ENCODE assay signal across 9 cellular contexts in genomic region chr18:58046087-58046793, GRCh38. TPM values are rescaled to one million over a fixed set of nuclear protein-coding genes. Genes with fewer than 3 reads are reported as not detected.
DNase-seq lines count a peak whose midpoint lies in the region; ATAC-seq and TF ChIP-seq lines count a peak whose summit lies in the region.
"Had no signal": no experiment of that assay in that cellular context is flagged by ENCODE, and none has a peak within 500 bp of the region (broad histone marks: within the 10 kb centered on the region; RNA-seq: fewer than 3 reads in every experiment).

No MANE protein-coding gene starts in this region.

- H3K27me3 Mint-ChIP-seq in CD8-positive, alpha-beta memory T cell, result peaks cover 9 to 34% of the 10 kb centered on the region in 2 donors
- no peaks in the 10 kb centered on the region for H3K27me3 Mint-ChIP-seq in naive B cell

- peaks cover 0 to 2% (median 1%) of the 10 kb centered on the region in 3 donors for H3K36me3 Mint-ChIP-seq in CD8-positive, alpha-beta memory T cell
- H3K36me3 Mint-ChIP-seq in naive B cell, result no peaks in the 10 kb centered on the region

- no peaks in the 10 kb centered on the region for H3K9me3 ChIP-seq in CD8-positive, alpha-beta memory T cell (ENCODE audit: low read length)
- H3K9me3 ChIP-seq in MM.1S (replicated peaks; ENCODE audit: insufficient read depth, low read length), result no peaks in the 10 kb centered on the region
- H3K9me3 ChIP-seq: neutrophil had no signal

- peak overlapping the region; percentile 56 for H3K4me3 ChIP-seq in CD8-positive, alpha-beta memory T cell (ENCODE audit: low read length)
- H3K4me3 ChIP-seq in MM.1S (ENCODE audit: low read length), result peak overlapping the region; percentile 97

- H3K27me3 ChIP-seq in CD8-positive, alpha-beta memory T cell (ENCODE audit: insufficient read depth, low read length, poor library complexity, severe bottlenecking), result no peaks in the 10 kb centered on the region
- no peaks in the 10 kb centered on the region for H3K27me3 ChIP-seq in MM.1S (replicated peaks; ENCODE audit: insufficient read depth, low read length)

- H3K36me3 ChIP-seq in CD8-positive, alpha-beta memory T cell (ENCODE audit: insufficient read depth, low read length), result no peaks in the 10 kb centered on the region
- H3K36me3 ChIP-seq in MM.1S (replicated peaks; ENCODE audit: insufficient read depth, low read length), result no peaks in the 10 kb centered on the region
- H3K36me3 ChIP-seq: neutrophil had no signal

- peaks cover 33% of the 10 kb centered on the region for H3K79me2 ChIP-seq in MM.1S (ENCODE audit: low read length)

- TF ChIP-seq CTCF in MM.1S (IDR thresholded peaks at IDR 0.05; ENCODE audit: low read length), result no peak

- no peak overlapping the region for H3K27ac ChIP-seq in CD8-positive, alpha-beta memory T cell (ENCODE audit: low read depth, low read length)
- no peak overlapping the region for H3K27ac ChIP-seq in MM.1S (ENCODE audit: low read length)
- H3K27ac ChIP-seq: neutrophil had no signal

- POLR2A ChIA-PET in CD8-positive, alpha-beta memory T cell (lab: Charles Lee), result no interaction called here

- peak overlapping the region; percentile 53; the same call in 1 of the 2 replicates for H3K9ac ChIP-seq in MM.1S (ENCODE audit: low read length)

- 0 out of 2 replicates have a peak, but pooled peaks cover 6% of the 10 kb centered on the region for H3F3A ChIP-seq in MM.1S (ENCODE audit: insufficient read depth, low read length)

- no peaks in the 10 kb centered on the region for H4K20me1 ChIP-seq in MM.1S (ENCODE audit: insufficient read depth, low read length)

- peak overlapping the region; percentile 95 for H2AFZ ChIP-seq in MM.1S (ENCODE audit: low read length)

- H3K4me3 Mint-ChIP-seq in CD8-positive, alpha-beta memory T cell, result peak overlapping the region; percentile 82 to 97 (median 89)
- peak overlapping the region; percentile 84 to 97 (median 95) for H3K4me3 Mint-ChIP-seq in naive B cell

- ATAC-seq in naive B cell (ENCODE audit: low read depth in 2 of 2), result no peak

- no peak for DNase-seq in CD8-positive, alpha-beta memory T cell
- DNase-seq in MM.1S (no peak), cerebellar cortex (ENCODE audit: low spot score) (peak; percentile 47), naive B cell (no peak), NCI-H446 treated with DMSO at 0.1 percent for 48 hours (lab: John Stamatoyannopoulos, UW) (no peak), KG1 (lab: John Stamatoyannopoulos, UW) (no peak), posterior vena cava (ENCODE audit: low spot score) (no peak), iPS-NIHi11 (ENCODE audit: low spot score) (no peak)

- CTCF ChIA-PET in CD8-positive, alpha-beta memory T cell (lab: Charles Lee), result no interaction called here

- H3K9me3 Mint-ChIP-seq in CD8-positive, alpha-beta memory T cell, result no peaks in the 10 kb centered on the region
- no peaks in the 10 kb centered on the region for H3K9me3 Mint-ChIP-seq in naive B cell

- intact Hi-C loops in posterior vena cava (cut with DNase I), result loop anchor here (5.0 to 10.0 kb wide), 3 partner anchors 76 to 464 kb away; no protein-coding TSS in a partner anchor

- peaks cover 12% of the 10 kb centered on the region for H3K4me1 ChIP-seq in CD8-positive, alpha-beta memory T cell (ENCODE audit: insufficient read depth, low read length)
- peaks cover 14% of the 10 kb centered on the region for H3K4me1 ChIP-seq in MM.1S (ENCODE audit: low read length)

- no peaks in the 10 kb centered on the region for H3K9me2 ChIP-seq in MM.1S (replicated peaks; ENCODE audit: insufficient read depth, low read length)

- H3K4me2 ChIP-seq in MM.1S (ENCODE audit: low read depth, low read length), result peak overlapping the region; percentile 67

- H3K27ac Mint-ChIP-seq in CD8-positive, alpha-beta memory T cell, result peak overlapping the region in 2 of 8 donors; percentile 81 to 84
- H3K27ac Mint-ChIP-seq in naive B cell, result peak overlapping the region in 2 of 6 donors; percentile 26 to 62

- peaks cover 23 to 37% (median 28%) of the 10 kb centered on the region in 3 donors for H3K4me1 Mint-ChIP-seq in CD8-positive, alpha-beta memory T cell
- peaks cover 30 to 39% (median 37%) of the 10 kb centered on the region in 3 donors for H3K4me1 Mint-ChIP-seq in naive B cell

RNA-seq across cellular contexts. Expression of gene NEDD4L, which starts 2.2 kb away (rescaled TPM):
- 1 to 10 TPM; 3.0 to 4.1 TPM for total RNA-seq in CD8-positive, alpha-beta memory T cell
- 1.4 TPM for polyA plus RNA-seq in CD8-positive, alpha-beta memory T cell
- polyA plus RNA-seq in naive B cell (ENCODE audit: low read depth in 6 of 6), result 1 to 10 TPM; 3.2 to 5.8 (median 3.5) TPM
- total RNA-seq in posterior vena cava, result 10 to 100 TPM; 11.3 to 14.9 TPM
